Comparison of ENCODE assay signal across 9 cellular contexts in the genomic region with DNA sequence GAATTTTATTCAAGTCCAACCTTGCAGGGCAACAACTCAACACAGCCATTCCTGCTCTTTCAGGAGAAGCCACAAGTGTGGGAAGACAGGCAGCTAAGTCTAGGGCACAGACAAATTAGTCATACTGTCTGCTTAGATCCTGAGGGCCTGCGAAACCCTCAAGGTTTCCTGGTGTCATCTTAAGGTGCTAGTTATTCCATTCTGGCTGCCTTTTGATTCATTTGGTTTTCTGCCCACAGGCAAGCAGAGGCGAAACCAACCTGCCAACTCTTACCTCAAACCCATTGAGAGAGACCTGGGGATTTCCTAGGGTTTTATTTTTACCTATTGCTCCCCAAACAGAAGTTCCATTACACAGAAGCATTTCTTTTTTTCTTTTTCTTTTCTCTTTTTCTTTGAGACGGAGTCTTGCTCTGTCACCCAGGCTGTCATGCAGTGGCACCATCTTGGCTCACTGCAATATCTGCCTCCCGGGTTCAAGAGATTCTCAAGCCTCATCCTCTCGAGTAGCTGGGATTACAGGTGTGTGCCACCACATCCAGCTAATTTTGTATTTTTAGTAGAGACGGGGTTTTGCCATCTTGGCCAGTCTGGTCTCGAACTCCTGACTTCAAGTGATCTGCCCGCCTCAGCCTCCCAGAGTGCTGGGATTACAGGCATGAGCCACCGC. TPM values are rescaled to one million over a fixed set of nuclear protein-coding genes. Genes with fewer than 3 reads are reported as not detected.
DNase-seq lines count a peak whose midpoint lies in the region; ATAC-seq and TF ChIP-seq lines count a peak whose summit lies in the region.
"Had no signal": no experiment of that assay in that cellular context is flagged by ENCODE, and none has a peak within 500 bp of the region (broad histone marks: within the 10 kb centered on the region; RNA-seq: fewer than 3 reads in every experiment).

No MANE protein-coding gene starts in this region.

- TF ChIP-seq CTCF in GM13976 (IDR thresholded peaks at IDR 0.05; ENCODE audit: borderline replicate concordance, control extremely low read depth, extremely low read depth, insufficient read depth, missing control alignments) (no peak), PC-9 (conservative IDR thresholded peaks at IDR 0.05) (no peak), chondrocyte (IDR thresholded peaks at IDR 0.05) (no peak), H9 (conservative IDR thresholded peaks at IDR 0.05) (no peak)

- H3K4me1 Mint-ChIP-seq in chondrocyte (ENCODE audit: low read depth) (peaks cover 45% of the 10 kb centered on the region), H9 (peaks cover 5 to 7% of the 10 kb centered on the region in 2 experiments; a peak in 2 of 4 replicates)
- H3K4me1 Mint-ChIP-seq in stimulated activated naive CD8-positive, alpha-beta T cell treated with anti-CD3 and anti-CD28 coated beads, Interleukin-15, Interleukin-2, amounts not matched to agents 100 ng/mL and 50 ng/mL, for 24 hours (ENCODE audit: low read depth): peaks cover 82% of the 10 kb centered on the region

- no peaks in the 10 kb centered on the region for H3K27me3 ChIP-seq in PC-9 (ENCODE audit: insufficient read depth, low read depth)
- H3K27me3 ChIP-seq in H9 (ENCODE audit: insufficient read depth, low read length): no peaks in the 10 kb centered on the region

- no peak overlapping the region for H2BK15ac ChIP-seq in H9 (ENCODE audit: low read depth, low read length)

- no peak overlapping the region for H3K4ac ChIP-seq in H9 (ENCODE audit: low read depth, low read length)

- no peak overlapping the region for H2BK120ac ChIP-seq in H9 (ENCODE audit: low read depth, low read length, poor library complexity, severe bottlenecking)

- H2BK12ac ChIP-seq in H9 (ENCODE audit: insufficient read length, low read depth, low read length): no peak overlapping the region

- no peak overlapping the region for H3K9ac ChIP-seq in H9 (ENCODE audit: extremely low read depth, insufficient read length, low read length)

- no peak overlapping the region for H2BK20ac ChIP-seq in H9 (ENCODE audit: low read depth, low read length, poor library complexity, severe bottlenecking)

- no peak overlapping the region for H4K5ac ChIP-seq in H9 (ENCODE audit: insufficient read length, low read depth, low read length)

- peaks cover 58% of the 10 kb centered on the region for H3F3A ChIP-seq in PC-9 (ENCODE audit: insufficient read depth, low read depth)

- H3K4me2 ChIP-seq in PC-9: peak overlapping the region; percentile 46
- H3K4me2 ChIP-seq in H9 (ENCODE audit: insufficient read depth, insufficient read length, low read length): no peak overlapping the region

- no peaks in the 10 kb centered on the region for H3K23me2 ChIP-seq in H9 (ENCODE audit: insufficient read length, low read depth, low read length, poor library complexity, severe bottlenecking)

- H3K14ac ChIP-seq in H9 (ENCODE audit: insufficient read depth, low read length): no peak overlapping the region

- H3K27me3 Mint-ChIP-seq in chondrocyte (ENCODE audit: low read depth) (no peaks in the 10 kb centered on the region), H9 (ENCODE audit: low read depth) (no peaks in the 10 kb centered on the region)
- H3K27me3 Mint-ChIP-seq in stimulated activated naive CD8-positive, alpha-beta T cell treated with anti-CD3 and anti-CD28 coated beads, Interleukin-15, Interleukin-2, amounts not matched to agents 100 ng/mL and 50 ng/mL, for 24 hours: no peaks in the 10 kb centered on the region

- H3K4me3 Mint-ChIP-seq in chondrocyte (ENCODE audit: unreplicated experiment): no peak overlapping the region
- peak overlapping the region; percentile 76 for H3K4me3 Mint-ChIP-seq in stimulated activated naive CD8-positive, alpha-beta T cell treated with anti-CD3 and anti-CD28 coated beads, Interleukin-15, Interleukin-2, amounts not matched to agents 100 ng/mL and 50 ng/mL, for 24 hours
- no peak overlapping the region for H3K4me3 Mint-ChIP-seq in H9

- H4K8ac ChIP-seq in H9 (replicated peaks; ENCODE audit: insufficient read length, low read depth, low read length): no peak overlapping the region

- no peaks in the 10 kb centered on the region for H3K79me1 ChIP-seq in H9 (ENCODE audit: insufficient read depth, low read depth, low read length, poor library complexity, severe bottlenecking)

- no peak overlapping the region for H3K4me3 ChIP-seq in PC-9

- ATAC-seq in HG02571 (IDR thresholded peaks at IDR 0.05; ENCODE audit: unreplicated experiment): peak; percentile 87

- H3K9me3 Mint-ChIP-seq in chondrocyte (ENCODE audit: low read depth) (no peaks in the 10 kb centered on the region), H9 (no peaks in the 10 kb centered on the region)
- no peaks in the 10 kb centered on the region for H3K9me3 Mint-ChIP-seq in stimulated activated naive CD8-positive, alpha-beta T cell treated with anti-CD3 and anti-CD28 coated beads, Interleukin-15, Interleukin-2, amounts not matched to agents 100 ng/mL and 50 ng/mL, for 24 hours

- DNase-seq in GM13976 (ENCODE audit: low spot score) (peak; percentile 49), PC-9 (peak; percentile 56 to 85), chondrocyte (ENCODE audit: low spot score) (no peak), globus pallidus (ENCODE audit: low spot score) (no peak), H9 (no peak), NCI-H2081 treated with DMSO at 0.1 percent for 48 hours (lab: John Stamatoyannopoulos, UW) (no peak)

- H3K4me1 ChIP-seq in PC-9 (replicated peaks; ENCODE audit: insufficient read depth): peaks cover 87% of the 10 kb centered on the region
- no peaks in the 10 kb centered on the region for H3K4me1 ChIP-seq in H9 (ENCODE audit: insufficient read depth, low read length)

- H3T11ph ChIP-seq in H9 (ENCODE audit: low read length): no peak overlapping the region

- H3K36me3 ChIP-seq in PC-9 (ENCODE audit: low read depth): no peaks in the 10 kb centered on the region

- no peaks in the 10 kb centered on the region for H3K36me3 Mint-ChIP-seq in chondrocyte (ENCODE audit: low read depth)
- no peaks in the 10 kb centered on the region for H3K36me3 Mint-ChIP-seq in stimulated activated naive CD8-positive, alpha-beta T cell treated with anti-CD3 and anti-CD28 coated beads, Interleukin-15, Interleukin-2, amounts not matched to agents 100 ng/mL and 50 ng/mL, for 24 hours (ENCODE audit: low read depth)
- no peaks in the 10 kb centered on the region for H3K36me3 Mint-ChIP-seq in H9 (ENCODE audit: insufficient read depth in 1 of 3, low read depth in 3 of 3)

- H2AFZ ChIP-seq in PC-9 (no peak overlapping the region), H9 (ENCODE audit: low read length) (no peak overlapping the region)

- H3K27ac ChIP-seq in PC-9 (peak overlapping the region; percentile 86), H9 (ENCODE audit: insufficient read length, low read depth, low read length) (no peak overlapping the region)

- H2AK5ac ChIP-seq in H9 (ENCODE audit: insufficient read length, low read length): no peak overlapping the region

- no peak overlapping the region for H4K91ac ChIP-seq in H9 (ENCODE audit: insufficient read length, low read depth, low read length)

- in situ Hi-C loops in GM13976 (cut with MboI; ENCODE audit: low sequenced_read_pairs, unreplicated experiment): no loop called here

- H3K56ac ChIP-seq in H9 (ENCODE audit: insufficient read length, low read depth, low read length): no peak overlapping the region

- H3K79me2 ChIP-seq in PC-9 (ENCODE audit: low read depth) (peaks cover 7% of the 10 kb centered on the region; the same call in 1 of the 2 replicates), H9 (ENCODE audit: insufficient read depth, low read length) (no peaks in the 10 kb centered on the region)

- POLR2A ChIA-PET in PC-9 (lab: Charles Lee; ENCODE audit: unreplicated experiment): no interaction called here

- CTCF ChIA-PET in PC-9 (lab: Charles Lee): interaction anchor here (0.6 kb wide), 1 partner anchor 47 kb away, joined by 5 read pairs; no protein-coding TSS in a partner anchor

- intact Hi-C loops in PC-9 (cut with micrococcal nuclease; ENCODE audit: unreplicated experiment): no loop called here

- no peak overlapping the region for H3K18ac ChIP-seq in H9 (ENCODE audit: insufficient read length, low read depth, low read length)

- no peak overlapping the region for H3K23ac ChIP-seq in H9 (ENCODE audit: insufficient read length, low read depth, low read length)

- H3K9me2 ChIP-seq in PC-9 (ENCODE audit: insufficient read depth): no peaks in the 10 kb centered on the region

- H3K27ac Mint-ChIP-seq in chondrocyte (ENCODE audit: unreplicated experiment) (peak overlapping the region; percentile 55), H9 (no peak overlapping the region)
- peak overlapping the region; percentile 97 for H3K27ac Mint-ChIP-seq in stimulated activated naive CD8-positive, alpha-beta T cell treated with anti-CD3 and anti-CD28 coated beads, Interleukin-15, Interleukin-2, amounts not matched to agents 100 ng/mL and 50 ng/mL, for 24 hours

- H2BK5ac ChIP-seq in H9 (ENCODE audit: insufficient read length, low read length): no peak overlapping the region

- no peaks in the 10 kb centered on the region for H4K20me1 ChIP-seq in PC-9 (ENCODE audit: insufficient read depth)
- no peaks in the 10 kb centered on the region for H4K20me1 ChIP-seq in H9 (ENCODE audit: control insufficient read depth, insufficient read depth, insufficient read length)

- no peaks in the 10 kb centered on the region for H3K9me3 ChIP-seq in PC-9 (ENCODE audit: insufficient read depth, low read depth)
- no peaks in the 10 kb centered on the region for H3K9me3 ChIP-seq in H9 (ENCODE audit: control insufficient read depth, low read depth, low read length)

- WGBS in H9 (ENCODE audit: extremely low coverage, insufficient read length, low lambda C conversion rate): no CpG with 5 or more reads among the region's 9 CpGs

- BruUV-seq in PC-9 (replicated peaks; lab: Mats Ljungman, UMichigan): no TSS peak

RNA-seq across cellular contexts. Expression of gene SCYGR1, which starts 23.7 kb away (rescaled TPM):
- total RNA-seq in PC-9 (2021) (not detected in 2 replicates), chondrocyte (not detected in 3 replicates), H9 (2021) (not detected in 2 replicates)
- total RNA-seq: endothelial cell of umbilical vein had no signal

RNA-seq across cellular contexts. Expression of gene TM4SF20, which starts 32.3 kb away (rescaled TPM):
- total RNA-seq in PC-9 (2021) (not detected in 2 replicates), chondrocyte (not detected in 3 replicates), H9 (2021) (not detected in 2 replicates)
- total RNA-seq: endothelial cell of umbilical vein had no signal

Comparison
In these comparisons a context has a peak if more than half of its experiments do, and no peak if none do; other contexts are left out.
1. DNase-seq: peak in GM13976 (single experiment) and PC-9 (2 of 2); none in chondrocyte (single experiment), globus pallidus (single experiment), H9 (single experiment) and NCI-H2081 treated with DMSO at 0.1 percent for 48 hours (single experiment).
2. H3K27ac Mint-ChIP-seq: peak in chondrocyte (single experiment) and stimulated activated naive CD8-positive, alpha-beta T cell treated with anti-CD3 and anti-CD28 coated beads, Interleukin-15, Interleukin-2, amounts not matched to agents 100 ng/mL and 50 ng/mL, for 24 hours (single experiment); none in H9 (0 of 3).